8 cellular contexts compared by ENCODE assay signal in genomic region chr1:51235611-51236547, GRCh38. TPM values are rescaled to one million over a fixed set of nuclear protein-coding genes. Genes with fewer than 3 reads are reported as not detected.
DNase-seq lines count a peak whose midpoint lies in the region; ATAC-seq and FAIRE-seq lines count a peak whose summit lies in the region.

Gene RNF11, plus strand, starts transcription at chr1:51236273. Its CDS starts 484 bp downstream, at chr1:51236757.

- H3K27me3 ChIP-seq in endocrine pancreas (ENCODE audit: control insufficient read depth, insufficient read depth, low read length) = no peaks in the 10 kb centered on the region

- FAIRE-seq in HTR-8/SVneo (lab: Jason Lieb, UNC) = peak; percentile 80

- peak; percentile 71 for DNase-seq in COLO829 (ENCODE audit: low spot score)
- peak; percentile 78 for DNase-seq in HTR-8/SVneo (ENCODE audit: insufficient read length, low spot score)
- DNase-seq in NOMO-1 treated with DMSO at 0.1 percent for 48 hours (lab: John Stamatoyannopoulos, UW; ENCODE audit: unreplicated experiment) = peak; percentile 83
- peak; percentile 64 for DNase-seq in activated CD8-positive, alpha-beta memory T cell treated with anti-CD3 and anti-CD28 coated beads, Interleukin-2, amount 50 U/mL, for 1 hour (ENCODE audit: extremely low read depth)
- peak; percentile 97 for DNase-seq in mesenteric fat pad (ENCODE audit: low spot score)
- DNase-seq in stimulated activated CD8-positive, alpha-beta memory T cell treated with anti-CD3 and anti-CD28 coated beads, Interleukin-15, amount 100 ng/mL, for 1 hour (ENCODE audit: low read depth) = peak; percentile 81

- peak within 1 kb of the TSS; percentile 97 for H3K4me3 ChIP-seq in endocrine pancreas (ENCODE audit: control insufficient read depth, insufficient read depth, low read length)

- H3K9ac ChIP-seq in endocrine pancreas (ENCODE audit: control insufficient read depth, insufficient read depth, low read length) = peak within 1 kb of the TSS; percentile 93

- H3K9me3 ChIP-seq in endocrine pancreas (ENCODE audit: control insufficient read depth, low read length) = no peaks in the 10 kb centered on the region

- peaks cover 4% of the 10 kb centered on the region for H3K4me1 ChIP-seq in endocrine pancreas (ENCODE audit: control insufficient read depth, insufficient read depth, low read length)

- peak; percentile 72 for ATAC-seq in GM21367 (IDR thresholded peaks at IDR 0.05; ENCODE audit: unreplicated experiment)

- H3K36me3 ChIP-seq in endocrine pancreas (ENCODE audit: control insufficient read depth, insufficient read depth, low read length) = no peaks in the 10 kb centered on the region

RNA-seq across cellular contexts. Expression of gene RNF11, which starts in this region (rescaled TPM):
- 121 TPM for total RNA-seq in mesenteric fat pad

Comparison
In these comparisons a context has a peak if more than half of its experiments do, and no peak if none do; other contexts are left out.
1. Peak in every context shown above with its lines: DNase-seq, ATAC-seq and H3K4me3 ChIP-seq.